Comparison of ENCODE assay signal across 8 cellular contexts in genomic region chr12:45415393-45415817, GRCh38.
DNase-seq lines count a peak whose midpoint lies in the region; ATAC-seq and TF ChIP-seq lines count a peak whose summit lies in the region.

No MANE protein-coding gene starts in this region.

- peaks cover 31% of the 10 kb centered on the region for H3K36me3 Mint-ChIP-seq in mesothelial cell of epicardium

- peaks cover 12% of the 10 kb centered on the region for H3K4me1 ChIP-seq in adipocyte (ENCODE audit: control insufficient read depth, insufficient read depth, low read length)
- no peaks in the 10 kb centered on the region for H3K4me1 ChIP-seq in lower lobe of right lung

- intact Hi-C loops in lower lobe of right lung (cut with DNase I): no loop called here

- H3K9me3 Mint-ChIP-seq in mesothelial cell of epicardium: no peaks in the 10 kb centered on the region

- no peak overlapping the region for H3K27ac ChIP-seq in lower lobe of right lung

- TF ChIP-seq CTCF in GM10266 (IDR thresholded peaks at IDR 0.05; ENCODE audit: control insufficient read depth, insufficient read depth, low read depth, missing control alignments): no peak
- no peak for TF ChIP-seq CTCF in lower lobe of right lung (IDR thresholded peaks at IDR 0.05)
- TF ChIP-seq CTCF in mesothelial cell of epicardium (IDR thresholded peaks at IDR 0.05; ENCODE audit: unreplicated experiment): no peak

- H3K9ac ChIP-seq in adipocyte (ENCODE audit: low read length): no peak overlapping the region

- ATAC-seq in GM21619 (IDR thresholded peaks at IDR 0.05; ENCODE audit: unreplicated experiment): peak; percentile 94
- peak; percentile 46 to 52 for ATAC-seq in lower lobe of right lung

- no peaks in the 10 kb centered on the region for H3K9me3 ChIP-seq in adipocyte (ENCODE audit: control insufficient read depth, low read length)
- no peaks in the 10 kb centered on the region for H3K9me3 ChIP-seq in lower lobe of right lung

- H3K27ac Mint-ChIP-seq in mesothelial cell of epicardium: no peak overlapping the region

- H3K4me1 Mint-ChIP-seq in mesothelial cell of epicardium: no peaks in the 10 kb centered on the region

- H3K4me3 Mint-ChIP-seq in mesothelial cell of epicardium: no peak overlapping the region

- no peak overlapping the region for H3K4me3 ChIP-seq in adipocyte (ENCODE audit: low read length)
- H3K4me3 ChIP-seq in lower lobe of right lung: no peak overlapping the region

- DNase-seq in GM10266 (ENCODE audit: extremely low spot score): peak; percentile 52
- peak; percentile 98 for DNase-seq in HS-5 (ENCODE audit: low read depth)
- DNase-seq in adipocyte (ENCODE audit: low read depth): peak; percentile 95
- no peak for DNase-seq in lower lobe of right lung
- no peak for DNase-seq in effector CD8-positive, alpha-beta T cell (lab: John Stamatoyannopoulos, UW)
- no peak for DNase-seq in mesothelial cell of epicardium (ENCODE audit: low spot score in 2 of 2, unreplicated experiment in 2 of 2)
- DNase-seq in cerebellar nuclear complex (lab: John Stamatoyannopoulos, UW): no peak

- H3K27me3 ChIP-seq in adipocyte (replicated peaks; ENCODE audit: control insufficient read depth, insufficient read depth, low read length) (no peaks in the 10 kb centered on the region), lower lobe of right lung (ENCODE audit: low read depth) (no peaks in the 10 kb centered on the region)

- no peaks in the 10 kb centered on the region for H3K27me3 Mint-ChIP-seq in mesothelial cell of epicardium (ENCODE audit: low read depth)

- H3K36me3 ChIP-seq in adipocyte (ENCODE audit: control insufficient read depth, insufficient read depth, low read length, severe bottlenecking): peaks cover 73% of the 10 kb centered on the region
- peaks cover 77% of the 10 kb centered on the region for H3K36me3 ChIP-seq in lower lobe of right lung

Comparison
In these comparisons a context has a peak if more than half of its experiments do, and no peak if none do; other contexts are left out.
1. DNase-seq: peak in GM10266 (single experiment), HS-5 (single experiment) and adipocyte (single experiment); none in lower lobe of right lung (single experiment), effector CD8-positive, alpha-beta T cell (single experiment), mesothelial cell of epicardium (0 of 2) and cerebellar nuclear complex (0 of 2).